15 cellular contexts compared by ENCODE assay signal in the genomic region with DNA sequence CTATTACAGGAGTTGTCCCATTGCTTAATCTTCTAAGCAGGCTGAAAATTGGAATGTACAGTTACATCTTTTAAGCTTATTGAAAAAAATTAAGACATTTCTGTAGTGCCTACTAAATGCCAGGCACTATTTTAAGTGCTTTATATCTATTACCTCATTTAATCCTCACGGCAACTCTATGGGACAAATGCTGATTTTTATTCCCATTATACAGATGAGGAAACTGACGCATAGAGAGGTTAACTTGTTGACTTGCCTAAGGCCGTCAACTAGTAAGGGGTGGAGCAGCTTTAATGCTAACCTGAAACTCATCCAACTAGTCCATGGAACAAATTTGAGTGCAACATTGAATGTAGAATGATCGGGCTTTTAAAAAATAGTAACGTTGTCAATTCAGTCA. TPM values are rescaled to one million over a fixed set of nuclear protein-coding genes. Genes with fewer than 3 reads are reported as not detected.
DNase-seq lines count a peak whose midpoint lies in the region; ATAC-seq, FAIRE-seq and TF ChIP-seq lines count a peak whose summit lies in the region.
"Had no signal": no experiment of that assay in that cellular context is flagged by ENCODE, and none has a peak within 500 bp of the region (broad histone marks: within the 10 kb centered on the region; RNA-seq: fewer than 3 reads in every experiment).

No MANE protein-coding gene starts in this region.

- peaks cover 74% of the 10 kb centered on the region for H3K79me2 ChIP-seq in mammary epithelial cell (ENCODE audit: insufficient read depth, low read length)

- dilution Hi-C loops in mammary epithelial cell (cut with HindIII; ENCODE audit: low sequenced_read_pairs), result no loop called here

- H3K27ac ChIP-seq in mammary epithelial cell (ENCODE audit: insufficient read depth, low read depth, low read length) (no peak overlapping the region), cingulate gyrus (ENCODE audit: low read depth, low read length) (peak overlapping the region; percentile 96), muscle layer of duodenum (ENCODE audit: low read length) (peak overlapping the region; percentile 83)
- H3K27ac ChIP-seq: neutrophil had no signal

- intact Hi-C loops in MCF 10A (cut with micrococcal nuclease) (no loop called here), mammary epithelial cell (cut with micrococcal nuclease) (loop anchor here (5.0 kb wide), 1 partner anchor 34 kb away; no protein-coding TSS in a partner anchor)

- no peak overlapping the region for H3K4me2 ChIP-seq in mammary epithelial cell (ENCODE audit: insufficient read depth, low read depth, low read length)

- H3K27me3 Mint-ChIP-seq in MCF 10A (ENCODE audit: insufficient read depth, unreplicated experiment) (no peaks in the 10 kb centered on the region), type B pancreatic cell (no peaks in the 10 kb centered on the region)

- FAIRE-seq in GM12891 (lab: Jason Lieb, UNC), result no peak

- H3K4me1 Mint-ChIP-seq in MCF 10A (ENCODE audit: insufficient read depth, unreplicated experiment) (peaks cover 20% of the 10 kb centered on the region), type B pancreatic cell (ENCODE audit: unreplicated experiment) (peaks cover 37% of the 10 kb centered on the region)

- no peaks in the 10 kb centered on the region for H4K20me1 ChIP-seq in mammary epithelial cell (ENCODE audit: insufficient read depth, low read length)

- H3K36me3 ChIP-seq in mammary epithelial cell (ENCODE audit: insufficient read depth, low read length) (peaks cover 8% of the 10 kb centered on the region), muscle layer of duodenum (ENCODE audit: control insufficient read depth in 1 of 2, insufficient read depth in 2 of 2, low read length in 2 of 2) (peaks cover 0 to 4% of the 10 kb centered on the region in 2 donors)

- H3K36me3 Mint-ChIP-seq in MCF 10A (ENCODE audit: insufficient read depth, unreplicated experiment), result peaks cover 29% of the 10 kb centered on the region
- H3K36me3 Mint-ChIP-seq in type B pancreatic cell, result peaks cover 12% of the 10 kb centered on the region

- H3K4me3 ChIP-seq in mammary epithelial cell (replicated peaks in 1 of 3; ENCODE audit: insufficient read depth in 1 of 3, low read depth in 2 of 3, low read length in 3 of 3) (no peak overlapping the region), muscle layer of duodenum (ENCODE audit: low read depth in 1 of 2, low read length in 2 of 2) (no peak overlapping the region)

- H3K4me3 Mint-ChIP-seq in MCF 10A (ENCODE audit: unreplicated experiment) (no peak overlapping the region), type B pancreatic cell (peak overlapping the region; percentile 78)
- H3K4me3 Mint-ChIP-seq: activated CD8-positive, alpha-beta T cell treated with anti-CD3 and anti-CD28 coated beads, Interleukin-2, amount 10 ng/mL, durations not matched to agents 7 days and 5 days had no signal

- H3K9ac ChIP-seq in mammary epithelial cell (ENCODE audit: insufficient read depth, low read length), result no peak overlapping the region

- H3K27ac Mint-ChIP-seq in MCF 10A (ENCODE audit: low read depth, unreplicated experiment), result peak overlapping the region; percentile 9
- peak overlapping the region; percentile 73 for H3K27ac Mint-ChIP-seq in type B pancreatic cell
- H3K27ac Mint-ChIP-seq: activated CD8-positive, alpha-beta T cell treated with anti-CD3 and anti-CD28 coated beads, Interleukin-2, amount 10 ng/mL, durations not matched to agents 7 days and 5 days had no signal

- TF ChIP-seq CTCF in MCF 10A (IDR thresholded peaks at IDR 0.05; ENCODE audit: unreplicated experiment) (no peak), mammary epithelial cell (conservative IDR thresholded peaks at IDR 0.05 in 1 of 2, IDR thresholded peaks at IDR 0.05 in 1 of 2; ENCODE audit: extremely low read depth in 1 of 2, insufficient read depth in 1 of 2, low read depth in 1 of 2, low read length in 2 of 2) (no peak), type B pancreatic cell (conservative IDR thresholded peaks at IDR 0.05) (no peak)

- H3K27me3 ChIP-seq in mammary epithelial cell (ENCODE audit: insufficient read depth, low read length) (no peaks in the 10 kb centered on the region), muscle layer of duodenum (ENCODE audit: low read depth, low read length) (no peaks in the 10 kb centered on the region)
- H3K27me3 ChIP-seq: neutrophil had no signal

- CTCF ChIA-PET in MCF 10A (lab: Yijun Ruan, JAX), result interaction anchor here (0.7 to 1.2 kb wide), 3 partner anchors 24 to 101 kb away, joined by 3 to 7 read pairs (median 3); partner anchors contain the start of gene ZSCAN21
- CTCF ChIA-PET in mammary epithelial cell (lab: Charles Lee; ENCODE audit: low non-redundant PET), result no interaction called here

- 100% methylated on average over 5 of the region's 5 CpGs for WGBS in mammary epithelial cell (ENCODE audit: low coverage, missing lambda C conversion rate)

- BruUV-seq in MCF 10A (replicated peaks; lab: Mats Ljungman, UMichigan) (no TSS peak), mammary epithelial cell (replicated peaks; lab: Mats Ljungman, UMichigan) (no TSS peak)

- no peaks in the 10 kb centered on the region for H3K9me3 Mint-ChIP-seq in MCF 10A (ENCODE audit: unreplicated experiment)
- no peaks in the 10 kb centered on the region for H3K9me3 Mint-ChIP-seq in type B pancreatic cell

- H3K4me1 ChIP-seq in mammary epithelial cell (ENCODE audit: insufficient read depth, low read length) (peaks cover 15% of the 10 kb centered on the region), muscle layer of duodenum (ENCODE audit: control insufficient read depth in 1 of 2, insufficient read depth in 2 of 2, low read length in 2 of 2) (peaks cover 4 to 29% of the 10 kb centered on the region in 2 donors)

- no peak for ATAC-seq in HG02870 (IDR thresholded peaks at IDR 0.05; ENCODE audit: unreplicated experiment)
- ATAC-seq: activated CD8-positive, alpha-beta T cell treated with anti-CD3 and anti-CD28 coated beads, Interleukin-2, amount 10 ng/mL, durations not matched to agents 7 days and 5 days had no signal

- H3K9me3 ChIP-seq in mammary epithelial cell (replicated peaks; ENCODE audit: insufficient read depth, low read length), result no peaks in the 10 kb centered on the region
- no peaks in the 10 kb centered on the region for H3K9me3 ChIP-seq in muscle layer of duodenum (ENCODE audit: control insufficient read depth in 1 of 2, low read length in 2 of 2)
- H3K9me3 ChIP-seq: neutrophil had no signal

- POLR2A ChIA-PET in MCF 10A (lab: Yijun Ruan, JAX), result interaction anchor here (0.7 to 2.7 kb wide), 13 partner anchors 9 to 545 kb away, joined by 3 to 13 read pairs (median 4); partner anchors contain the start of genes AP4M1, GPC2, MCM7 and STAG3

- TF ChIP-seq POLR2A in GM12891 (IDR thresholded peaks at IDR 0.05; ENCODE audit: low read depth, low read length), result no peak

- no peak for DNase-seq in MCF 10A (ENCODE audit: unreplicated experiment)
- DNase-seq in mammary epithelial cell, result no peak
- no peak for DNase-seq in type B pancreatic cell (ENCODE audit: extremely low spot score, unreplicated experiment)
- DNase-seq in GM12891 (ENCODE audit: insufficient read length, low spot score), result no peak
- no peak for DNase-seq in iPS-NIHi11 (ENCODE audit: low spot score)
- DNase-seq: activated CD8-positive, alpha-beta T cell treated with anti-CD3 and anti-CD28 coated beads, Interleukin-2, amount 10 ng/mL, durations not matched to agents 7 days and 5 days; effector memory CD4-positive, alpha-beta T cell; IMR-90; NCI-H146 had no signal

- in situ Hi-C loops in mammary epithelial cell (cut with MboI; ENCODE audit: low sequenced_read_pairs in 2 of 2), result no loop called here

- no peak overlapping the region for H2AFZ ChIP-seq in mammary epithelial cell (ENCODE audit: low read depth, low read length)

TF ChIP-seq in GM12891, 5 proteins besides CTCF, POLR2A, EP300 and RAD21:
- no peak for TF ChIP-seq PAX5 (IDR thresholded peaks at IDR 0.05; ENCODE audit: insufficient read depth, low read length, severe bottlenecking)
- TF ChIP-seq POLR2AphosphoS5 (IDR thresholded peaks at IDR 0.05; ENCODE audit: low read depth, low read length), result no peak
- no peak for TF ChIP-seq POU2F2 (IDR thresholded peaks at IDR 0.05; ENCODE audit: low read depth, low read length)
- no peak for TF ChIP-seq SPI1 (IDR thresholded peaks at IDR 0.05; ENCODE audit: low read depth, low read length)
- no peak for TF ChIP-seq TAF1 (IDR thresholded peaks at IDR 0.05; ENCODE audit: low read depth, low read length)
TF ChIP-seq in GM12891: peak in this region for 0.

RNA-seq across cellular contexts. Expression of gene ZKSCAN1, which starts 2.5 kb away (rescaled TPM):
- 80.2 and 86.2 TPM in 2 replicates for total RNA-seq in MCF 10A (2022)
- total RNA-seq in mammary epithelial cell, result 10 to 100 TPM; 42.7 to 80.8 TPM
- 15.2 TPM for polyA plus RNA-seq in mammary epithelial cell
- 72.0 TPM for polyA minus RNA-seq in mammary epithelial cell
- total RNA-seq in type B pancreatic cell (ENCODE audit: low replicate concordance), result 157 and 170 TPM in 2 replicates
- polyA plus RNA-seq in GM12891 (2012; ENCODE audit: low read depth, missing spikeins), result 10.5 TPM

RNA-seq across cellular contexts. Expression of gene ZSCAN21, which starts 31.7 kb away (rescaled TPM):
- total RNA-seq in MCF 10A (2022) (13.8 and 14.7 TPM in 2 replicates), mammary epithelial cell (10 to 100 TPM; 10.8 to 15.0 TPM), type B pancreatic cell (ENCODE audit: low replicate concordance) (11.9 and 16.4 TPM in 2 replicates)
- 7.9 TPM for polyA plus RNA-seq in mammary epithelial cell
- polyA minus RNA-seq in mammary epithelial cell, result 2.7 TPM
- 6.7 TPM for polyA plus RNA-seq in GM12891 (2012; ENCODE audit: low read depth, missing spikeins)

RNA-seq across cellular contexts. Expression of gene AZGP1, which starts 42.0 kb away (rescaled TPM):
- total RNA-seq in MCF 10A (2022) (0.58 and 0.59 TPM in 2 replicates), mammary epithelial cell (1 to 10 TPM in 1 of 2 donors, not detected in 1; 9.3 TPM), type B pancreatic cell (ENCODE audit: low replicate concordance) (0.50 and 0.60 TPM in 2 replicates)
- polyA plus RNA-seq in mammary epithelial cell, result 0.14 TPM
- polyA minus RNA-seq in mammary epithelial cell, result not detected
- not detected for polyA plus RNA-seq in GM12891 (2012; ENCODE audit: low read depth, missing spikeins)
- total RNA-seq: activated CD8-positive, alpha-beta T cell treated with anti-CD3 and anti-CD28 coated beads, Interleukin-2, amount 10 ng/mL, durations not matched to agents 7 days and 5 days; glomerular endothelial cell; IMR-90; NCI-H460 had no signal
- polyA plus RNA-seq: IMR-90 had no signal
